In the genomic region with DNA sequence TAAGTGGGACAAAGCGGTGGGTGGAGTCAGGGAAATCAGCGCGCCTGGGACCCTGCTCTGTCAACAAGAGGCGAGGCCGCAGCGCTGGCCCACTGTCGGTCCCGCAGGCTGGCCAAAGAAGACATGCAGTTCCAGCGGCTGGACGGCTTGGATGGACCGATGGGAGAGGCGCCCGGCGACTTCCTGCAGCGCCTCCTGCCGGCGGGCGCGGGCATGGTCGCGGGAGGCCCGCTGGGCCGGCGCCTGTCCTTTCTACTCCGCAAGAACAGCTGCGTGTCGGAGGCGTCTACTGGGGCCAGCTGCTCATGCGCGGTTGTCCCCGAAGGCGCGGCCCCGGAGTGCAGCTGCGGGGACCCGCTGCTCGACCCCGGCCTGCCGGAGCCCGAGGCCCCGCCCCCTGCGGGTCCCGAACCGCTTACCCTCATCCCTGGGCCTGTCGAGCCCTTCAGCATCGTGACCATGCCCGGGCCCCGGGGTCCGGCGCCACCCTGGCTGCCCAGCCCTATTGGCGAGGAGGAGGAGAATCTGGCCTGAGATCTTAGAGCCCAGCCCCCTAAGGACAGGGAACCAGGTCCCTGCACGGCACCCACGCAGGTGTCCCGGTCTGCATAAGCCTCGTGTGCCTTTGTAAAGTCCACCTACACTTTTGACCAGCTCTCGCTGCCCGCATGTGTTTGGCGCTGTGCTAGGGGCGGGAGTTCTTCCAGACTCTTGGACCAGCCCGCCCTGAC, we compare ENCODE assay signal across 8 cellular contexts. TPM values are rescaled to one million over a fixed set of nuclear protein-coding genes. Genes with fewer than 3 reads are reported as not detected.
DNase-seq lines count a peak whose midpoint lies in the region; ATAC-seq and TF ChIP-seq lines count a peak whose summit lies in the region.

No MANE protein-coding gene starts in this region.

- H3K4me2 ChIP-seq in DND-41 (ENCODE audit: insufficient read depth, low read length), result peak overlapping the region; percentile 58
- H3K4me2 ChIP-seq in MM.1S (ENCODE audit: low read depth, low read length), result peak overlapping the region; percentile 95

- peaks cover 11% of the 10 kb centered on the region for H3K4me1 ChIP-seq in DND-41 (ENCODE audit: insufficient read depth, low read length)
- no peaks in the 10 kb centered on the region for H3K4me1 ChIP-seq in MM.1S (ENCODE audit: low read length)
- peaks cover 0 to 9% of the 10 kb centered on the region in 2 donors for H3K4me1 ChIP-seq in adrenal gland (replicated peaks in 1 of 2)
- H3K4me1 ChIP-seq in left ventricle myocardium inferior, result peaks cover 28% of the 10 kb centered on the region
- H3K4me1 ChIP-seq in prostate gland (replicated peaks), result no peaks in the 10 kb centered on the region

- peak; percentile 82 for TF ChIP-seq CTCF in DND-41 (IDR thresholded peaks at IDR 0.05; ENCODE audit: borderline replicate concordance, extremely low read depth, low read length, poor library complexity, severe bottlenecking)
- peak; percentile 71 for TF ChIP-seq CTCF in MM.1S (IDR thresholded peaks at IDR 0.05; ENCODE audit: low read length)
- peak; percentile 61 to 92 (median 88) for TF ChIP-seq CTCF in adrenal gland (IDR thresholded peaks at IDR 0.05)
- peak; percentile 90 for TF ChIP-seq CTCF in left ventricle myocardium inferior (IDR thresholded peaks at IDR 0.05; ENCODE audit: borderline replicate concordance)
- peak; percentile 59 to 91 (median 77) for TF ChIP-seq CTCF in prostate gland (IDR thresholded peaks at IDR 0.05)

- H2AFZ ChIP-seq in DND-41 (ENCODE audit: low read depth, low read length) (peak overlapping the region; percentile 54), MM.1S (ENCODE audit: low read length) (peak overlapping the region; percentile 71)

- WGBS in adrenal gland, 4 donors, result 3 to 9% (median 5%) methylated on average over 18 to 60 of the region's 60 CpGs
- 6% methylated on average over 48 of the region's 60 CpGs for WGBS in prostate gland

- H3K4me3 ChIP-seq in DND-41 (ENCODE audit: low read depth in 1 of 2, low read length in 2 of 2), result peak overlapping the region in 1 of 2 experiments; percentile 39; a peak in 2 of 4 replicates
- H3K4me3 ChIP-seq in MM.1S (ENCODE audit: low read length), result peak overlapping the region; percentile 58
- peak overlapping the region in 2 of 4 donors; percentile 22 to 50 for H3K4me3 ChIP-seq in adrenal gland
- H3K4me3 ChIP-seq in left ventricle myocardium inferior, result peak overlapping the region; percentile 60
- H3K4me3 ChIP-seq in prostate gland, result peak overlapping the region; percentile 4 to 30

- H3K79me2 ChIP-seq in DND-41 (ENCODE audit: insufficient read depth, low read length), result no peaks in the 10 kb centered on the region
- no peaks in the 10 kb centered on the region for H3K79me2 ChIP-seq in MM.1S (ENCODE audit: low read length)

- H4K20me1 ChIP-seq in DND-41 (ENCODE audit: insufficient read depth, low read length) (no peaks in the 10 kb centered on the region), MM.1S (ENCODE audit: insufficient read depth, low read length) (no peaks in the 10 kb centered on the region)

- DNase-seq in DND-41 (peak; percentile 80), MM.1S (peak; percentile 40), SW480 (ENCODE audit: low spot score) (peak; percentile 77), adrenal gland (peak; percentile 59 to 83 (median 74)), left ventricle myocardium inferior (peak; percentile 61), prostate gland (ENCODE audit: low spot score) (peak; percentile 40)

- intact Hi-C loops in adrenal gland (cut with DNase I), result no loop called here
- intact Hi-C loops in left ventricle myocardium inferior (cut with micrococcal nuclease), result no loop called here
- intact Hi-C loops in prostate gland (cut with DNase I), result no loop called here

- H3K27ac ChIP-seq in DND-41 (ENCODE audit: low read length) (no peak overlapping the region), MM.1S (ENCODE audit: low read length) (no peak overlapping the region), adrenal gland (no peak overlapping the region), left ventricle myocardium inferior (replicated peaks) (peak overlapping the region; percentile 70), prostate gland (peak overlapping the region; percentile 1 to 5)

- H3K9me3 ChIP-seq in DND-41 (ENCODE audit: insufficient read depth, low read length, severe bottlenecking), result no peaks in the 10 kb centered on the region
- no peaks in the 10 kb centered on the region for H3K9me3 ChIP-seq in MM.1S (replicated peaks; ENCODE audit: insufficient read depth, low read length)
- no peaks in the 10 kb centered on the region for H3K9me3 ChIP-seq in adrenal gland (replicated peaks in 1 of 3)
- H3K9me3 ChIP-seq in left ventricle myocardium inferior (replicated peaks), result no peaks in the 10 kb centered on the region
- no peaks in the 10 kb centered on the region for H3K9me3 ChIP-seq in prostate gland

- no peaks in the 10 kb centered on the region for H3K36me3 ChIP-seq in DND-41 (ENCODE audit: insufficient read depth, low read length)
- H3K36me3 ChIP-seq in MM.1S (replicated peaks; ENCODE audit: insufficient read depth, low read length), result no peaks in the 10 kb centered on the region
- H3K36me3 ChIP-seq in adrenal gland (replicated peaks in 1 of 2), result no peaks in the 10 kb centered on the region
- no peaks in the 10 kb centered on the region for H3K36me3 ChIP-seq in left ventricle myocardium inferior
- peaks cover 0 to 3% of the 10 kb centered on the region in 2 donors for H3K36me3 ChIP-seq in prostate gland

- no peaks in the 10 kb centered on the region for H3K27me3 ChIP-seq in DND-41 (ENCODE audit: insufficient read depth, low read length, poor library complexity)
- peaks cover 33% of the 10 kb centered on the region for H3K27me3 ChIP-seq in MM.1S (replicated peaks; ENCODE audit: insufficient read depth, low read length)
- no peaks in the 10 kb centered on the region for H3K27me3 ChIP-seq in adrenal gland
- H3K27me3 ChIP-seq in left ventricle myocardium inferior (ENCODE audit: low read depth), result peaks cover 30% of the 10 kb centered on the region
- H3K27me3 ChIP-seq in prostate gland (replicated peaks; ENCODE audit: insufficient read depth), result no peaks in the 10 kb centered on the region

- no peaks in the 10 kb centered on the region for H3F3A ChIP-seq in MM.1S (ENCODE audit: insufficient read depth, low read length)

- H3K9me2 ChIP-seq in MM.1S (replicated peaks; ENCODE audit: insufficient read depth, low read length), result no peaks in the 10 kb centered on the region

- H3K9ac ChIP-seq in DND-41 (ENCODE audit: low read depth, low read length), result peak overlapping the region; percentile 14; the same call in 1 of the 2 replicates
- no peak overlapping the region; the same call in 1 of the 2 replicates for H3K9ac ChIP-seq in MM.1S (ENCODE audit: low read length)

- TF ChIP-seq POLR2A in adrenal gland (IDR thresholded peaks at IDR 0.05) (no peak), prostate gland (IDR thresholded peaks at IDR 0.05) (no peak)

- ATAC-seq in DND-41 (ENCODE audit: insufficient read depth, low read depth) (peak; percentile 89), GM18517 (IDR thresholded peaks at IDR 0.05; ENCODE audit: unreplicated experiment) (no peak), HG03175 (IDR thresholded peaks at IDR 0.05; ENCODE audit: unreplicated experiment) (no peak)

RNA-seq across cellular contexts. Expression of a gene that starts 6.1 kb away (rescaled TPM):
- total RNA-seq in adrenal gland, result not detected
- not detected for polyA plus RNA-seq in adrenal gland
- total RNA-seq in left ventricle myocardium inferior, result not detected
- under 1 TPM in 1 of 2 donors, not detected in 1; 0.91 TPM for total RNA-seq in prostate gland

RNA-seq across cellular contexts. Expression of a gene that starts 17.6 kb away (rescaled TPM):
- 10 to 100 TPM; 10.2 to 38.3 (median 29.1) TPM for total RNA-seq in adrenal gland
- polyA plus RNA-seq in adrenal gland, result 10 to 100 TPM in 2 of 3 donors, 1 to 10 TPM in 1; 6.3 to 99.7 (median 69.3) TPM
- total RNA-seq in left ventricle myocardium inferior, result 66.3 TPM
- 100 to 1,000 TPM in 1 of 2 donors, 10 to 100 TPM in 1; 49.6 to 126 TPM for total RNA-seq in prostate gland

RNA-seq across cellular contexts. Expression of a gene that starts 20.4 kb away (rescaled TPM):
- total RNA-seq in adrenal gland, result 10 to 100 TPM; 76.1 to 97.7 (median 82.5) TPM
- polyA plus RNA-seq in adrenal gland, result 10 to 100 TPM; 50.3 to 74.1 (median 56.7) TPM
- total RNA-seq in left ventricle myocardium inferior, result 65.1 TPM
- 10 to 100 TPM; 65.4 to 82.1 TPM for total RNA-seq in prostate gland

RNA-seq across cellular contexts. Expression of a gene that starts 23.2 kb away (rescaled TPM):
- total RNA-seq in adrenal gland (100 to 1,000 TPM; 125 to 423 (median 258) TPM), left ventricle myocardium inferior (122 TPM), prostate gland (100 to 1,000 TPM; 367 to 399 TPM)
- polyA plus RNA-seq in adrenal gland, result 100 to 1,000 TPM; 162 to 405 (median 338) TPM

RNA-seq across cellular contexts. Expression of a gene that starts 33.6 kb away (rescaled TPM):
- total RNA-seq in adrenal gland (100 to 1,000 TPM; 194 to 594 (median 354) TPM), left ventricle myocardium inferior (26.7 TPM), prostate gland (100 to 1,000 TPM; 173 to 290 TPM)
- polyA plus RNA-seq in adrenal gland, result 100 to 1,000 TPM in 2 of 3 donors, 1 to 10 TPM in 1; 4.2 to 291 (median 104) TPM

Comparison
In these comparisons a context has a peak if more than half of its experiments do, and no peak if none do; other contexts are left out.
1. H3K27ac ChIP-seq: peak in left ventricle myocardium inferior (single experiment) and prostate gland (2 of 2); none in DND-41 (single experiment), MM.1S (single experiment) and adrenal gland (0 of 5).
2. Peak in every context shown above with its lines, with median percentiles within 50 percentile points of each other: DNase-seq and CTCF ChIP-seq.